ENCODE assay signal across 1 cellular context in the genomic region with DNA sequence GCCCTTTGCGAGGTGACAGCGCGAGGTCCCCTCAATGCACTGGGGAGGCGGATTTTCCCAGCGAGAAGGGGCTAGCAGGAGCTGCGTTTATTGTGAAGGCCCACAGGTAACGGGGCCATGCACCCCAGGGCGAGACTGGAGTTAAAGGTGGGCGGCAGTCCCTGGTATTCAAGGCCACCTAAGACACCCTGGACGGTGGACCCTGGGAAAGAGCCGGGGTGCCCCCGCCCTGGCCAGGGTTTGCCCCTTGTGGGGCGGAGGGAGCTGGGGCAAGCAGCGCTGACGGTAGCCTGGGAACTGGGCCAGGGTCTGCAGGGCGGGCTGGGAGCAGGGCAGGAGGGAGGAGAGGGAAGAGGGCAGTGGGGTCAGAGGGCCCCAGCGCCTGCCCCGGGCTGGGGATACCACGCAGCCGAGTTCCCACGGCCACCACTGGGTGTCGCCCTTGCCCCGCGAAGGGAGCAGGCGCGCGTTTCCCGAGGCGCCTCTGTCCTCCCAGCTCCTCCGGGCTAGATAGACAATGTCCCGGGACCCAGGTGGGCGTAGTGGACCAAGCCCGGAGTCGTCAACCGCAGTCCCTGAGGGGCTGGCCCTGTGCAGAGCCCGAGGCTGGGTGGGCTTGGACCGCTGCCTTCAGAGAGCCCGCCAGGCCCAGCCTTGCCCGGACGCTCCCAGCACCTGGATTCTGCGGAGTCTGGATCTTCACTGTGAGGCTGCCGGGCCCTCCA.
TF ChIP-seq lines count a peak whose summit lies in the region.

No MANE protein-coding gene starts in this region.

TF ChIP-seq in GM12878, 131 proteins besides CTCF, POLR2A, EP300 and RAD21 (continued from another document):
- TF ChIP-seq, protein P1, sequence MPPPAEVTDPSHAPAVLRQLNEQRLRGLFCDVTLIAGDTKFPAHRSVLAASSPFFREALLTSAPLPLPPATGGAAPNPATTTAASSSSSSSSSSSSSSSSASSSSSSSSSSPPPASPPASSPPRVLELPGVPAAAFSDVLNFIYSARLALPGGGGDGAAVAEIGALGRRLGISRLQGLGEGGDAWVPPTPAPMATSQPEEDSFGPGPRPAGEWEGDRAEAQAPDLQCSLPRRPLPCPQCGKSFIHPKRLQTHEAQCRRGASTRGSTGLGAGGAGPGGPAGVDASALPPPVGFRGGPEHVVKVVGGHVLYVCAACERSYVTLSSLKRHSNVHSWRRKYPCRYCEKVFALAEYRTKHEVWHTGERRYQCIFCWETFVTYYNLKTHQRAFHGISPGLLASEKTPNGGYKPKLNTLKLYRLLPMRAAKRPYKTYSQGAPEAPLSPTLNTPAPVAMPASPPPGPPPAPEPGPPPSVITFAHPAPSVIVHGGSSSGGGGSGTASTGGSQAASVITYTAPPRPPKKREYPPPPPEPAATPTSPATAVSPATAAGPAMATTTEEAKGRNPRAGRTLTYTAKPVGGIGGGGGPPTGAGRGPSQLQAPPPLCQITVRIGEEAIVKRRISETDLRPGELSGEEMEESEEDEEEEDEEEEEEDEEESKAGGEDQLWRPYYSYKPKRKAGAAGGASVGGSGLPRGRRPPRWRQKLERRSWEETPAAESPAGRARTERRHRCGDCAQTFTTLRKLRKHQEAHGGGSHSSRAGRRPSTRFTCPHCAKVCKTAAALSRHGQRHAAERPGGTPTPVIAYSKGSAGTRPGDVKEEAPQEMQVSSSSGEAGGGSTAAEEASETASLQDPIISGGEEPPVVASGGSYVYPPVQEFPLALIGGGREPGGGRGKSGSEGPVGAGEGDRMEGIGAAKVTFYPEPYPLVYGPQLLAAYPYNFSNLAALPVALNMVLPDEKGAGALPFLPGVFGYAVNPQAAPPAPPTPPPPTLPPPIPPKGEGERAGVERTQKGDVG (CRISPR knock-in tag; IDR thresholded peaks at IDR 0.05), result no peak
- TF ChIP-seq ZNF384 (IDR thresholded peaks at IDR 0.05; ENCODE audit: borderline replicate concordance, low read depth, low read length) (no peak), WRNIP1 (IDR thresholded peaks at IDR 0.05; ENCODE audit: borderline replicate concordance, low read depth, low read length) (no peak), SMC3 (IDR thresholded peaks at IDR 0.05; ENCODE audit: borderline replicate concordance, low read length) (peak; percentile 91), ESRRA (IDR thresholded peaks at IDR 0.05; ENCODE audit: low read length) (no peak), RUNX3 (IDR thresholded peaks at IDR 0.05; ENCODE audit: low read length) (no peak), BMI1 (IDR thresholded peaks at IDR 0.05; ENCODE audit: borderline replicate concordance) (no peak), MTA2 (IDR thresholded peaks at IDR 0.05; ENCODE audit: low read depth) (no peak), GABPA (IDR thresholded peaks at IDR 0.05; ENCODE audit: low read depth) (no peak), SIX5 (IDR thresholded peaks at IDR 0.05; ENCODE audit: low read depth, low read length, severe bottlenecking) (no peak), ETV6 (conservative IDR thresholded peaks at IDR 0.05 in 1 of 2, IDR thresholded peaks at IDR 0.05 in 1 of 2; ENCODE audit: borderline replicate concordance in 1 of 2, low read depth in 1 of 2) (no peak), CREB1 (IDR thresholded peaks at IDR 0.05; ENCODE audit: low read depth) (no peak), SUZ12 (IDR thresholded peaks at IDR 0.05; ENCODE audit: unreplicated experiment) (no peak), POLR2AphosphoS5 (IDR thresholded peaks at IDR 0.05; ENCODE audit: low read length) (no peak), NR2F1 (conservative IDR thresholded peaks at IDR 0.05) (peak; percentile 77), ZNF622 (IDR thresholded peaks at IDR 0.05) (no peak), SREBF1 (IDR thresholded peaks at IDR 0.05; ENCODE audit: low read length) (no peak), HCFC1 (IDR thresholded peaks at IDR 0.05; ENCODE audit: low read length) (0 out of 2 replicates have a peak, but pooled peaks have one; percentile 12), ZNF24 (IDR thresholded peaks at IDR 0.05) (no peak), YY1 (IDR thresholded peaks at IDR 0.05; ENCODE audit: low read depth, low read length) (0 out of 2 replicates have a peak, but pooled peaks have one; percentile 38), BRCA1 (IDR thresholded peaks at IDR 0.05; ENCODE audit: low read depth, low read length) (no peak), DPF2 (IDR thresholded peaks at IDR 0.05) (no peak; the same call in 1 of the 2 replicates), CHD1 (IDR thresholded peaks at IDR 0.05; ENCODE audit: low read depth, low read length) (no peak), IRF4 (IDR thresholded peaks at IDR 0.05; ENCODE audit: low read depth, low read length) (0 out of 2 replicates have a peak, but pooled peaks have one; percentile 35), JUND (IDR thresholded peaks at IDR 0.05; ENCODE audit: low read depth, low read length) (no peak), BHLHE40 (IDR thresholded peaks at IDR 0.05; ENCODE audit: borderline replicate concordance in 1 of 2, low read depth in 2 of 2, low read length in 1 of 2) (0 out of 4 replicates have a peak, but pooled peaks of 1 of the 2 experiments have one; percentile 5), LARP7 (IDR thresholded peaks at IDR 0.05) (peak; percentile 54; the same call in 1 of the 2 replicates)
- TF ChIP-seq, protein P2, sequence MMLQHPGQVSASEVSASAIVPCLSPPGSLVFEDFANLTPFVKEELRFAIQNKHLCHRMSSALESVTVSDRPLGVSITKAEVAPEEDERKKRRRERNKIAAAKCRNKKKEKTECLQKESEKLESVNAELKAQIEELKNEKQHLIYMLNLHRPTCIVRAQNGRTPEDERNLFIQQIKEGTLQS (IDR thresholded peaks at IDR 0.05; ENCODE audit: borderline replicate concordance, extremely low read depth, low read depth, low read length), result no peak
- TF ChIP-seq, protein P3, sequence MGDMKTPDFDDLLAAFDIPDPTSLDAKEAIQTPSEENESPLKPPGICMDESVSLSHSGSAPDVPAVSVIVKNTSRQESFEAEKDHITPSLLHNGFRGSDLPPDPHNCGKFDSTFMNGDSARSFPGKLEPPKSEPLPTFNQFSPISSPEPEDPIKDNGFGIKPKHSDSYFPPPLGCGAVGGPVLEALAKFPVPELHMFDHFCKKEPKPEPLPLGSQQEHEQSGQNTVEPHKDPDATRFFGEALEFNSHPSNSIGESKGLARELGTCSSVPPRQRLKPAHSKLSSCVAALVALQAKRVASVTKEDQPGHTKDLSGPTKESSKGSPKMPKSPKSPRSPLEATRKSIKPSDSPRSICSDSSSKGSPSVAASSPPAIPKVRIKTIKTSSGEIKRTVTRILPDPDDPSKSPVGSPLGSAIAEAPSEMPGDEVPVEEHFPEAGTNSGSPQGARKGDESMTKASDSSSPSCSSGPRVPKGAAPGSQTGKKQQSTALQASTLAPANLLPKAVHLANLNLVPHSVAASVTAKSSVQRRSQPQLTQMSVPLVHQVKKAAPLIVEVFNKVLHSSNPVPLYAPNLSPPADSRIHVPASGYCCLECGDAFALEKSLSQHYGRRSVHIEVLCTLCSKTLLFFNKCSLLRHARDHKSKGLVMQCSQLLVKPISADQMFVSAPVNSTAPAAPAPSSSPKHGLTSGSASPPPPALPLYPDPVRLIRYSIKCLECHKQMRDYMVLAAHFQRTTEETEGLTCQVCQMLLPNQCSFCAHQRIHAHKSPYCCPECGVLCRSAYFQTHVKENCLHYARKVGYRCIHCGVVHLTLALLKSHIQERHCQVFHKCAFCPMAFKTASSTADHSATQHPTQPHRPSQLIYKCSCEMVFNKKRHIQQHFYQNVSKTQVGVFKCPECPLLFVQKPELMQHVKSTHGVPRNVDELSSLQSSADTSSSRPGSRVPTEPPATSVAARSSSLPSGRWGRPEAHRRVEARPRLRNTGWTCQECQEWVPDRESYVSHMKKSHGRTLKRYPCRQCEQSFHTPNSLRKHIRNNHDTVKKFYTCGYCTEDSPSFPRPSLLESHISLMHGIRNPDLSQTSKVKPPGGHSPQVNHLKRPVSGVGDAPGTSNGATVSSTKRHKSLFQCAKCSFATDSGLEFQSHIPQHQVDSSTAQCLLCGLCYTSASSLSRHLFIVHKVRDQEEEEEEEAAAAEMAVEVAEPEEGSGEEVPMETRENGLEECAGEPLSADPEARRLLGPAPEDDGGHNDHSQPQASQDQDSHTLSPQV (IDR thresholded peaks at IDR 0.05), result 0 out of 2 replicates have a peak, but pooled peaks have one; percentile 34
- TF ChIP-seq, protein P4, sequence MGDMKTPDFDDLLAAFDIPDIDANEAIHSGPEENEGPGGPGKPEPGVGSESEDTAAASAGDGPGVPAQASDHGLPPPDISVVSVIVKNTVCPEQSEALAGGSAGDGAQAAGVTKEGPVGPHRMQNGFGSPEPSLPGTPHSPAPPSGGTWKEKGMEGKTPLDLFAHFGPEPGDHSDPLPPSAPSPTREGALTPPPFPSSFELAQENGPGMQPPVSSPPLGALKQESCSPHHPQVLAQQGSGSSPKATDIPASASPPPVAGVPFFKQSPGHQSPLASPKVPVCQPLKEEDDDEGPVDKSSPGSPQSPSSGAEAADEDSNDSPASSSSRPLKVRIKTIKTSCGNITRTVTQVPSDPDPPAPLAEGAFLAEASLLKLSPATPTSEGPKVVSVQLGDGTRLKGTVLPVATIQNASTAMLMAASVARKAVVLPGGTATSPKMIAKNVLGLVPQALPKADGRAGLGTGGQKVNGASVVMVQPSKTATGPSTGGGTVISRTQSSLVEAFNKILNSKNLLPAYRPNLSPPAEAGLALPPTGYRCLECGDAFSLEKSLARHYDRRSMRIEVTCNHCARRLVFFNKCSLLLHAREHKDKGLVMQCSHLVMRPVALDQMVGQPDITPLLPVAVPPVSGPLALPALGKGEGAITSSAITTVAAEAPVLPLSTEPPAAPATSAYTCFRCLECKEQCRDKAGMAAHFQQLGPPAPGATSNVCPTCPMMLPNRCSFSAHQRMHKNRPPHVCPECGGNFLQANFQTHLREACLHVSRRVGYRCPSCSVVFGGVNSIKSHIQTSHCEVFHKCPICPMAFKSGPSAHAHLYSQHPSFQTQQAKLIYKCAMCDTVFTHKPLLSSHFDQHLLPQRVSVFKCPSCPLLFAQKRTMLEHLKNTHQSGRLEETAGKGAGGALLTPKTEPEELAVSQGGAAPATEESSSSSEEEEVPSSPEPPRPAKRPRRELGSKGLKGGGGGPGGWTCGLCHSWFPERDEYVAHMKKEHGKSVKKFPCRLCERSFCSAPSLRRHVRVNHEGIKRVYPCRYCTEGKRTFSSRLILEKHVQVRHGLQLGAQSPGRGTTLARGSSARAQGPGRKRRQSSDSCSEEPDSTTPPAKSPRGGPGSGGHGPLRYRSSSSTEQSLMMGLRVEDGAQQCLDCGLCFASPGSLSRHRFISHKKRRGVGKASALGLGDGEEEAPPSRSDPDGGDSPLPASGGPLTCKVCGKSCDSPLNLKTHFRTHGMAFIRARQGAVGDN (IDR thresholded peaks at IDR 0.05), result no peak
- TF ChIP-seq, protein P5, sequence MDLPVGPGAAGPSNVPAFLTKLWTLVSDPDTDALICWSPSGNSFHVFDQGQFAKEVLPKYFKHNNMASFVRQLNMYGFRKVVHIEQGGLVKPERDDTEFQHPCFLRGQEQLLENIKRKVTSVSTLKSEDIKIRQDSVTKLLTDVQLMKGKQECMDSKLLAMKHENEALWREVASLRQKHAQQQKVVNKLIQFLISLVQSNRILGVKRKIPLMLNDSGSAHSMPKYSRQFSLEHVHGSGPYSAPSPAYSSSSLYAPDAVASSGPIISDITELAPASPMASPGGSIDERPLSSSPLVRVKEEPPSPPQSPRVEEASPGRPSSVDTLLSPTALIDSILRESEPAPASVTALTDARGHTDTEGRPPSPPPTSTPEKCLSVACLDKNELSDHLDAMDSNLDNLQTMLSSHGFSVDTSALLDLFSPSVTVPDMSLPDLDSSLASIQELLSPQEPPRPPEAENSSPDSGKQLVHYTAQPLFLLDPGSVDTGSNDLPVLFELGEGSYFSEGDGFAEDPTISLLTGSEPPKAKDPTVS (IDR thresholded peaks at IDR 0.05; ENCODE audit: low read depth, low read length), result no peak
- TF ChIP-seq, protein P6, sequence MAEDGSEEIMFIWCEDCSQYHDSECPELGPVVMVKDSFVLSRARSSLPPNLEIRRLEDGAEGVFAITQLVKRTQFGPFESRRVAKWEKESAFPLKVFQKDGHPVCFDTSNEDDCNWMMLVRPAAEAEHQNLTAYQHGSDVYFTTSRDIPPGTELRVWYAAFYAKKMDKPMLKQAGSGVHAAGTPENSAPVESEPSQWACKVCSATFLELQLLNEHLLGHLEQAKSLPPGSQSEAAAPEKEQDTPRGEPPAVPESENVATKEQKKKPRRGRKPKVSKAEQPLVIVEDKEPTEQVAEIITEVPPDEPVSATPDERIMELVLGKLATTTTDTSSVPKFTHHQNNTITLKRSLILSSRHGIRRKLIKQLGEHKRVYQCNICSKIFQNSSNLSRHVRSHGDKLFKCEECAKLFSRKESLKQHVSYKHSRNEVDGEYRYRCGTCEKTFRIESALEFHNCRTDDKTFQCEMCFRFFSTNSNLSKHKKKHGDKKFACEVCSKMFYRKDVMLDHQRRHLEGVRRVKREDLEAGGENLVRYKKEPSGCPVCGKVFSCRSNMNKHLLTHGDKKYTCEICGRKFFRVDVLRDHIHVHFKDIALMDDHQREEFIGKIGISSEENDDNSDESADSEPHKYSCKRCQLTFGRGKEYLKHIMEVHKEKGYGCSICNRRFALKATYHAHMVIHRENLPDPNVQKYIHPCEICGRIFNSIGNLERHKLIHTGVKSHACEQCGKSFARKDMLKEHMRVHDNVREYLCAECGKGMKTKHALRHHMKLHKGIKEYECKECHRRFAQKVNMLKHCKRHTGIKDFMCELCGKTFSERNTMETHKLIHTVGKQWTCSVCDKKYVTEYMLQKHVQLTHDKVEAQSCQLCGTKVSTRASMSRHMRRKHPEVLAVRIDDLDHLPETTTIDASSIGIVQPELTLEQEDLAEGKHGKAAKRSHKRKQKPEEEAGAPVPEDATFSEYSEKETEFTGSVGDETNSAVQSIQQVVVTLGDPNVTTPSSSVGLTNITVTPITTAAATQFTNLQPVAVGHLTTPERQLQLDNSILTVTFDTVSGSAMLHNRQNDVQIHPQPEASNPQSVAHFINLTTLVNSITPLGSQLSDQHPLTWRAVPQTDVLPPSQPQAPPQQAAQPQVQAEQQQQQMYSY (CRISPR knock-in tag; IDR thresholded peaks at IDR 0.05), result no peak
